In genomic region chrX:124406294-124407013, GRCh38 we compare ENCODE assay signal across 8 cellular contexts.
A peak's percentile ranks its signal among the peaks of the same experiment; 100 is the strongest.
DNase-seq lines count a peak whose midpoint lies in the region; ATAC-seq lines count a peak whose summit lies in the region.

No MANE protein-coding gene starts in this region.

- 34 to 41% methylated on average over 11 to 12 of the region's 12 CpGs for WGBS in GM23248 (ENCODE audit: low coverage in 1 of 2, low lambda C conversion rate in 2 of 2, missing lambda C conversion rate in 2 of 2), 2 experiments

- H3F3A ChIP-seq in GM23248 (ENCODE audit: insufficient read depth), result no peaks in the 10 kb centered on the region

- ATAC-seq in HG03139 (IDR thresholded peaks at IDR 0.05; ENCODE audit: unreplicated experiment), result no peak

- H3K9me2 ChIP-seq in GM23248 (ENCODE audit: insufficient read depth), result no peaks in the 10 kb centered on the region

- no peak overlapping the region for H2AFZ ChIP-seq in GM23248

- no peaks in the 10 kb centered on the region for H3K79me2 ChIP-seq in GM23248 (ENCODE audit: insufficient read depth)

- H3K9me3 ChIP-seq in GM23248 (ENCODE audit: low read depth), result no peaks in the 10 kb centered on the region
- H3K9me3 ChIP-seq in MG63, result no peaks in the 10 kb centered on the region
- H3K9me3 ChIP-seq in adipocyte (ENCODE audit: control insufficient read depth, low read length), result peaks cover 2% of the 10 kb centered on the region

- H4K20me1 ChIP-seq in GM23248 (ENCODE audit: insufficient read depth), result no peaks in the 10 kb centered on the region

- no peak overlapping the region for H3K27ac ChIP-seq in GM23248

- in situ Hi-C loops in G401 (cut with HindIII; ENCODE audit: low sequenced_read_pairs), result no loop called here
- in situ Hi-C loops in GM23248 (cut with MboI), result no loop called here

- 0 out of 2 replicates have a peak, but pooled peaks cover 3% of the 10 kb centered on the region for H3K4me1 ChIP-seq in GM23248 (ENCODE audit: insufficient read depth)
- peaks cover 9% of the 10 kb centered on the region for H3K4me1 ChIP-seq in adipocyte (ENCODE audit: control insufficient read depth, insufficient read depth, low read length)

- H3K27me3 ChIP-seq in GM23248 (replicated peaks; ENCODE audit: insufficient read depth) (no peaks in the 10 kb centered on the region), MG63 (no peaks in the 10 kb centered on the region), adipocyte (replicated peaks; ENCODE audit: control insufficient read depth, insufficient read depth, low read length) (no peaks in the 10 kb centered on the region)

- no peak overlapping the region for H3K9ac ChIP-seq in GM23248
- no peak overlapping the region for H3K9ac ChIP-seq in adipocyte (ENCODE audit: low read length)

- H3K4me3 ChIP-seq in GM23248, result no peak overlapping the region
- no peak overlapping the region for H3K4me3 ChIP-seq in MG63
- H3K4me3 ChIP-seq in adipocyte (ENCODE audit: low read length), result no peak overlapping the region

- peak; percentile 73 for DNase-seq in G401 (ENCODE audit: low spot score)
- peak; percentile 83 for DNase-seq in GM23248
- DNase-seq in MG63, result peak; percentile 49
- peak; percentile 29 for DNase-seq in T follicular helper cell (ENCODE audit: low read depth)
- peak; percentile 79 for DNase-seq in adipocyte (ENCODE audit: low read depth)
- DNase-seq in hepatic stellate cell (ENCODE audit: low spot score), result peak; percentile 66
- DNase-seq in stimulated activated CD4-positive, alpha-beta T cell treated with anti-CD3 and anti-CD28 coated beads, Interleukin-12 subunit alpha, Interleukin-12 subunit beta, amount 100 ng/mL, for 4 hours, result peak; percentile 42

- H3K36me3 ChIP-seq in GM23248 (ENCODE audit: low read depth) (no peaks in the 10 kb centered on the region), MG63 (no peaks in the 10 kb centered on the region), adipocyte (ENCODE audit: control insufficient read depth, insufficient read depth, low read length, severe bottlenecking) (no peaks in the 10 kb centered on the region)

- H3K4me2 ChIP-seq in GM23248 (ENCODE audit: unreplicated experiment), result no peak overlapping the region

Comparison
In these comparisons a context has a peak if more than half of its experiments do, and no peak if none do; other contexts are left out.
1. DNase-seq: peak in every context shown above with its lines; median percentile 83 in GM23248; 79 in adipocyte; 73 in G401; 66 in hepatic stellate cell; 49 in MG63; 42 in stimulated activated CD4-positive, alpha-beta T cell treated with anti-CD3 and anti-CD28 coated beads, Interleukin-12 subunit alpha, Interleukin-12 subunit beta, amount 100 ng/mL, for 4 hours; 29 in T follicular helper cell.